21 cellular contexts compared by ENCODE assay signal in the genomic region with DNA sequence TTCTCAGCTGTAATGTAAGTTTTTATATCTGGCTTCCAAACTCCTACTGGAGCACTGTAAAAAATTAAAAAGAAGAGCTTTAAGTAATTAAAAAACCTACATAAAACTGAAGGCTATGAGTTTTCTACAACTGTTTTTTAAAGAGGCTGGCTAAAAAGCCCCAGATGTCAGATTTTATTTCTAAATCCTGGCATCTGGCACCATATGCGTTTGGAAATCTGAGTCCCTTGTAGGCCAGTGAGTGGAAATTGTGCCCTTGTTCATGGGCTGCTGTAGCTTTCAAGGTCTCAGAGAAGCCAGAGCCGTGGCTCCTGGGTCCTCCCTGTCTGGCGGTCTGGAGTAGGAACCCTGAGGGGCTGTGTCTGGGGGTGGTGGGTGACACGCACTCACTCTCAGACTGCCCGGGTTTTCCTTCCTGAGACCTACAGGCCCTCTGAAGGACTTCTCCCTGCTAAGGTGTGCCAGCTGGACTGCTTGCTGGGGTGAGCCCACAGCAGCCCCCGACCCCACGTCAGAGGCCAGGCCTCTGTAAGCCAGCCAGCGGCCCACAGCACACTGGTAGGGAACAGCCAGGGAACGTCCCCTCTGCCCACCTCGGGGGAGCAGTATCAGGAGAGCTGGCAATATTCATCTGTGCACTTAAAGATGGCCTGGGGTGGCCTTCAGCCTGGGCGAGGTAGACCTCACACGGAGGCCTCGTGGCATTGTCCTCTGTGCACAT.
DNase-seq lines count a peak whose midpoint lies in the region; TF ChIP-seq lines count a peak whose summit lies in the region.
"Had no signal": no experiment of that assay in that cellular context is flagged by ENCODE, and none has a peak within 500 bp of the region (broad histone marks: within the 10 kb centered on the region; RNA-seq: fewer than 3 reads in every experiment).

No MANE protein-coding gene starts in this region.

- H2BK5ac ChIP-seq in H9 (ENCODE audit: insufficient read length, low read length): no peak overlapping the region
- H2BK5ac ChIP-seq in neuronal stem cell (ENCODE audit: low read length): no peak overlapping the region

- H4K91ac ChIP-seq in H9 (ENCODE audit: insufficient read length, low read depth, low read length) (no peak overlapping the region), neuronal stem cell (ENCODE audit: low read depth, low read length, poor library complexity) (no peak overlapping the region)

- H3K23ac ChIP-seq in H9 (ENCODE audit: insufficient read length, low read depth, low read length) (no peak overlapping the region), neuronal stem cell (ENCODE audit: low read depth, low read length, poor library complexity) (no peak overlapping the region)

- H2AFZ ChIP-seq in H9 (ENCODE audit: low read length): no peak overlapping the region
- H2AFZ ChIP-seq in neuronal stem cell (ENCODE audit: low read length): no peak overlapping the region
- H2AFZ ChIP-seq: GM23248 had no signal

- H3K4me3 ChIP-seq in BLaER1 (no peak overlapping the region), adipocyte (ENCODE audit: low read length) (no peak overlapping the region), prostate gland (no peak overlapping the region), neuronal stem cell (ENCODE audit: low read length in 2 of 2) (no peak overlapping the region), stomach (no peak overlapping the region), transverse colon (no peak overlapping the region)
- H3K4me3 ChIP-seq: dorsolateral prefrontal cortex, GM23248, SJSA1, tibial nerve had no signal

- no peaks in the 10 kb centered on the region for H3K9me3 Mint-ChIP-seq in H9
- H3K9me3 Mint-ChIP-seq: activated naive CD4-positive, alpha-beta T cell treated with anti-CD3 and anti-CD28 coated beads, Interleukin-2, amount 50 U/mL, for 24 hours; CD8-positive, alpha-beta memory T cell; naive thymus-derived CD8-positive, alpha-beta T cell; T-helper 1 cell treated with Interleukin-12 subunit alpha and Interleukin-12 subunit beta and Interleukin-4 antibody, amounts not matched to agents 30 μg/mL and 1 μg/mL, for 36 hours had no signal

- no peak overlapping the region for H3K4me2 ChIP-seq in BLaER1
- H3K4me2 ChIP-seq in H9 (ENCODE audit: insufficient read depth, insufficient read length, low read length): no peak overlapping the region
- no peak overlapping the region for H3K4me2 ChIP-seq in neuronal stem cell (ENCODE audit: insufficient read depth, low read length, poor library complexity, severe bottlenecking)

- H4K20me1 ChIP-seq in BLaER1 (no peaks in the 10 kb centered on the region), H9 (ENCODE audit: control insufficient read depth, insufficient read depth, insufficient read length) (no peaks in the 10 kb centered on the region)

- no CpG with 5 or more reads among the region's 13 CpGs for WGBS in H9 (ENCODE audit: extremely low coverage, insufficient read length, low lambda C conversion rate)
- 73% methylated on average over 13 of the region's 13 CpGs for WGBS in prostate gland
- no CpG with 5 or more reads among the region's 13 CpGs for WGBS in neuronal stem cell (ENCODE audit: extremely low coverage in 2 of 2, insufficient read length in 2 of 2, insufficient replicate concordance in 1 of 2), 2 donors
- WGBS in stomach, 5 donors: 90 to 96% (median 91%) methylated on average over 11 to 13 of the region's 13 CpGs
- 95% methylated on average over 13 of the region's 13 CpGs; no CpG with 5 or more reads in 1 of the 2 donors for WGBS in transverse colon (ENCODE audit: low coverage in 1 of 2), 2 donors

- no peak overlapping the region for H3K56ac ChIP-seq in H9 (ENCODE audit: insufficient read length, low read depth, low read length)

- H2AK5ac ChIP-seq in H9 (ENCODE audit: insufficient read length, low read length): no peak overlapping the region
- H2AK5ac ChIP-seq in neuronal stem cell (ENCODE audit: low read depth, low read length): no peak overlapping the region

- H3K27me3 Mint-ChIP-seq in H9 (ENCODE audit: low read depth): no peaks in the 10 kb centered on the region
- H3K27me3 Mint-ChIP-seq: activated naive CD4-positive, alpha-beta T cell treated with anti-CD3 and anti-CD28 coated beads, Interleukin-2, amount 50 U/mL, for 24 hours; CD8-positive, alpha-beta memory T cell; naive thymus-derived CD8-positive, alpha-beta T cell had no signal

- in situ Hi-C loops in transverse colon (cut with MboI; ENCODE audit: low pct_ligation_motif_present in 1 of 4, low pct_unique_long_range_greater_than_20kb in 1 of 4, low sequenced_read_pairs in 3 of 4): no loop called here

- H3K27ac ChIP-seq in BLaER1: 0 out of 2 replicates have a peak overlapping the region, but pooled peaks have one; percentile 35
- H3K27ac ChIP-seq in H9 (ENCODE audit: insufficient read length, low read depth, low read length): no peak overlapping the region
- H3K27ac ChIP-seq in prostate gland: peak overlapping the region; percentile 49 to 65
- H3K27ac ChIP-seq in neuronal stem cell (replicated peaks; ENCODE audit: low read length): no peak overlapping the region
- H3K27ac ChIP-seq in stomach: no peak overlapping the region
- no peak overlapping the region for H3K27ac ChIP-seq in transverse colon
- H3K27ac ChIP-seq: dorsolateral prefrontal cortex, GM23248, SJSA1, tibial nerve had no signal

- intact Hi-C loops in prostate gland (cut with DNase I): no loop called here
- intact Hi-C loops in stomach (cut with DNase I; ENCODE audit: low total_unique reads): no loop called here
- intact Hi-C loops in transverse colon (cut with DNase I; ENCODE audit: low total_unique reads): no loop called here

- no peaks in the 10 kb centered on the region for H3K23me2 ChIP-seq in H9 (ENCODE audit: insufficient read length, low read depth, low read length, poor library complexity, severe bottlenecking)

- H3T11ph ChIP-seq in H9 (ENCODE audit: low read length): no peak overlapping the region

- H3K9ac ChIP-seq in BLaER1 (no peak overlapping the region), H9 (ENCODE audit: extremely low read depth, insufficient read length, low read length) (no peak overlapping the region), adipocyte (ENCODE audit: low read length) (no peak overlapping the region), neuronal stem cell (ENCODE audit: low read depth, low read length, poor library complexity) (no peak overlapping the region)
- H3K9ac ChIP-seq: GM23248 had no signal

- H3K4me1 ChIP-seq in BLaER1: peaks cover 39% of the 10 kb centered on the region
- no peaks in the 10 kb centered on the region for H3K4me1 ChIP-seq in H9 (ENCODE audit: insufficient read depth, low read length)
- H3K4me1 ChIP-seq in adipocyte (ENCODE audit: control insufficient read depth, insufficient read depth, low read length): peaks cover 8% of the 10 kb centered on the region
- H3K4me1 ChIP-seq in prostate gland (replicated peaks): peaks cover 9% of the 10 kb centered on the region
- H3K4me1 ChIP-seq in neuronal stem cell (ENCODE audit: control insufficient read depth in 2 of 2, insufficient read depth in 1 of 2, low read depth in 1 of 2, low read length in 2 of 2): peaks cover 0 to 2% of the 10 kb centered on the region in 2 donors
- peaks cover 12 to 40% (median 37%) of the 10 kb centered on the region in 4 donors for H3K4me1 ChIP-seq in stomach
- H3K4me1 ChIP-seq in transverse colon: peaks cover 0 to 5% (median 0%) of the 10 kb centered on the region in 4 donors
- H3K4me1 ChIP-seq: SJSA1 had no signal

- H3K79me2 ChIP-seq in H9 (ENCODE audit: insufficient read depth, low read length): no peaks in the 10 kb centered on the region

- peak; percentile 11 for DNase-seq in H9
- DNase-seq in adipocyte (ENCODE audit: low read depth): peak; percentile 25
- DNase-seq in prostate gland (ENCODE audit: low spot score): no peak
- DNase-seq in neuronal stem cell (ENCODE audit: low spot score): no peak
- no peak for DNase-seq in stomach
- DNase-seq in transverse colon: no peak
- DNase-seq: activated CD4-positive, alpha-beta T cell treated with anti-CD3 and anti-CD28 coated beads for 4 hours; DMS53; GM23248; naive thymus-derived CD8-positive, alpha-beta T cell; NCI-H2081 treated with DMSO at 0.1 percent for 48 hours; stimulated activated CD4-positive, alpha-beta T cell treated with anti-CD3 and anti-CD28 coated beads, Interleukin-12 subunit alpha, Interleukin-12 subunit beta, amount 100 ng/mL, for 4 hours; stimulated activated CD4-positive, alpha-beta T cell treated with anti-CD3 and anti-CD28 coated beads, Interleukin-4, amount 100 ng/mL, for 24 hours; stimulated activated naive CD4-positive, alpha-beta T cell treated with Interleukin-2 at 50 U/mL for 16 hours had no signal

- peaks cover 3 to 17% (median 5%) of the 10 kb centered on the region in 3 experiments; a peak in 5 of 7 replicates for H3K36me3 Mint-ChIP-seq in H9 (ENCODE audit: insufficient read depth in 1 of 3, low read depth in 3 of 3)

- no peak overlapping the region for H3K4me3 Mint-ChIP-seq in H9
- H3K4me3 Mint-ChIP-seq: activated naive CD4-positive, alpha-beta T cell treated with anti-CD3 and anti-CD28 coated beads, Interleukin-2, amount 50 U/mL, for 24 hours; CD8-positive, alpha-beta memory T cell; naive thymus-derived CD8-positive, alpha-beta T cell; T-helper 1 cell treated with Interleukin-12 subunit alpha and Interleukin-12 subunit beta and Interleukin-4 antibody, amounts not matched to agents 30 μg/mL and 1 μg/mL, for 36 hours had no signal

- H4K5ac ChIP-seq in H9 (ENCODE audit: insufficient read length, low read depth, low read length): no peak overlapping the region

- H3K27me3 ChIP-seq in BLaER1 (no peaks in the 10 kb centered on the region), H9 (ENCODE audit: insufficient read depth, low read length) (no peaks in the 10 kb centered on the region), adipocyte (replicated peaks; ENCODE audit: control insufficient read depth, insufficient read depth, low read length) (no peaks in the 10 kb centered on the region), prostate gland (replicated peaks; ENCODE audit: insufficient read depth) (no peaks in the 10 kb centered on the region), neuronal stem cell (ENCODE audit: control insufficient read depth in 3 of 3, insufficient read depth in 3 of 3, low read depth in 1 of 3, low read length in 3 of 3) (no peaks in the 10 kb centered on the region), stomach (no peaks in the 10 kb centered on the region), transverse colon (no peaks in the 10 kb centered on the region)
- H3K27me3 ChIP-seq: dorsolateral prefrontal cortex, SJSA1, tibial nerve had no signal

- H3K79me1 ChIP-seq in H9 (ENCODE audit: insufficient read depth, low read depth, low read length, poor library complexity, severe bottlenecking) (no peaks in the 10 kb centered on the region), neuronal stem cell (ENCODE audit: low read depth, low read length) (peaks cover 4% of the 10 kb centered on the region)

- TF ChIP-seq POLR2A in prostate gland (IDR thresholded peaks at IDR 0.05) (no peak), stomach (IDR thresholded peaks at IDR 0.05) (no peak), transverse colon (IDR thresholded peaks at IDR 0.05) (no peak)

- H2BK15ac ChIP-seq in H9 (ENCODE audit: low read depth, low read length): no peak overlapping the region
- H2BK15ac ChIP-seq in neuronal stem cell (ENCODE audit: low read length): no peak overlapping the region

- peaks cover 45% of the 10 kb centered on the region for H3K36me3 ChIP-seq in BLaER1
- peaks cover 41% of the 10 kb centered on the region for H3K36me3 ChIP-seq in adipocyte (ENCODE audit: control insufficient read depth, insufficient read depth, low read length, severe bottlenecking)
- H3K36me3 ChIP-seq in prostate gland: no peaks in the 10 kb centered on the region
- H3K36me3 ChIP-seq in neuronal stem cell (replicated peaks in 1 of 2; ENCODE audit: control insufficient read depth in 2 of 2, insufficient read depth in 2 of 2, low read length in 2 of 2): peaks cover 7 to 18% of the 10 kb centered on the region in 2 donors
- H3K36me3 ChIP-seq in stomach: peaks cover 5 to 78% (median 60%) of the 10 kb centered on the region in 4 donors
- peaks cover 0 to 6% (median 0%) of the 10 kb centered on the region in 4 donors for H3K36me3 ChIP-seq in transverse colon

- H3K4ac ChIP-seq in H9 (ENCODE audit: low read depth, low read length): no peak overlapping the region
- H3K4ac ChIP-seq in neuronal stem cell (ENCODE audit: low read length): no peak overlapping the region

- H2BK120ac ChIP-seq in H9 (ENCODE audit: low read depth, low read length, poor library complexity, severe bottlenecking) (no peak overlapping the region), neuronal stem cell (ENCODE audit: low read depth, low read length) (no peak overlapping the region)

- H3K14ac ChIP-seq in H9 (ENCODE audit: insufficient read depth, low read length): no peak overlapping the region; the same call in 1 of the 2 replicates
- no peak overlapping the region for H3K14ac ChIP-seq in neuronal stem cell (ENCODE audit: low read length)

- H3K4me1 Mint-ChIP-seq in H9: peaks cover 8 to 15% of the 10 kb centered on the region in 2 experiments; a peak in 3 of 4 replicates
- H3K4me1 Mint-ChIP-seq: activated naive CD4-positive, alpha-beta T cell treated with anti-CD3 and anti-CD28 coated beads, Interleukin-2, amount 50 U/mL, for 24 hours; CD8-positive, alpha-beta memory T cell; naive thymus-derived CD8-positive, alpha-beta T cell had no signal

- no peak overlapping the region for H2BK20ac ChIP-seq in H9 (ENCODE audit: low read depth, low read length, poor library complexity, severe bottlenecking)

- H3K18ac ChIP-seq in H9 (ENCODE audit: insufficient read length, low read depth, low read length) (no peak overlapping the region), neuronal stem cell (ENCODE audit: low read length) (no peak overlapping the region)

- H3K27ac Mint-ChIP-seq in H9: no peak overlapping the region
- H3K27ac Mint-ChIP-seq: activated naive CD4-positive, alpha-beta T cell treated with anti-CD3 and anti-CD28 coated beads, Interleukin-2, amount 50 U/mL, for 24 hours; T-helper 1 cell treated with Interleukin-12 subunit alpha and Interleukin-12 subunit beta and Interleukin-4 antibody, amounts not matched to agents 30 μg/mL and 1 μg/mL, for 36 hours had no signal

- TF ChIP-seq CTCF in H9 (conservative IDR thresholded peaks at IDR 0.05) (no peak), prostate gland (IDR thresholded peaks at IDR 0.05) (no peak), stomach (IDR thresholded peaks at IDR 0.05) (no peak), transverse colon (IDR thresholded peaks at IDR 0.05) (no peak)

- H3K9me3 ChIP-seq in BLaER1: no peaks in the 10 kb centered on the region
- no peaks in the 10 kb centered on the region for H3K9me3 ChIP-seq in H9 (ENCODE audit: control insufficient read depth, low read depth, low read length)
- H3K9me3 ChIP-seq in adipocyte (ENCODE audit: control insufficient read depth, low read length): no peaks in the 10 kb centered on the region
- no peaks in the 10 kb centered on the region for H3K9me3 ChIP-seq in prostate gland
- no peaks in the 10 kb centered on the region for H3K9me3 ChIP-seq in neuronal stem cell (replicated peaks in 1 of 2; ENCODE audit: control insufficient read depth in 2 of 2, insufficient read depth in 1 of 2, low read depth in 1 of 2, low read length in 2 of 2)
- H3K9me3 ChIP-seq in stomach: no peaks in the 10 kb centered on the region
- H3K9me3 ChIP-seq in transverse colon: no peaks in the 10 kb centered on the region
- H3K9me3 ChIP-seq: SJSA1, tibial nerve had no signal

- TF ChIP-seq EP300 in stomach (IDR thresholded peaks at IDR 0.05): no peak
- no peak for TF ChIP-seq EP300 in transverse colon (IDR thresholded peaks at IDR 0.05; ENCODE audit: low read depth)

- H4K8ac ChIP-seq in H9 (replicated peaks; ENCODE audit: insufficient read length, low read depth, low read length) (no peak overlapping the region), neuronal stem cell (ENCODE audit: low read depth, low read length) (no peak overlapping the region)

- no peak overlapping the region for H2BK12ac ChIP-seq in H9 (ENCODE audit: insufficient read length, low read depth, low read length)
- no peak overlapping the region for H2BK12ac ChIP-seq in neuronal stem cell (ENCODE audit: low read length)

Comparison
In these comparisons a context has a peak if more than half of its experiments do, and no peak if none do; other contexts are left out.
1. H3K27ac ChIP-seq: peak in BLaER1 (single experiment) and prostate gland (2 of 2); none in H9 (single experiment), neuronal stem cell (single experiment), stomach (0 of 5) and transverse colon (0 of 4).
2. DNase-seq: peak in H9 (single experiment) and adipocyte (single experiment); none in prostate gland (single experiment), neuronal stem cell (single experiment), stomach (single experiment) and transverse colon (single experiment).